Comparison of ENCODE assay signal across 24 cellular contexts in genomic region chr14:42633504-42634095, GRCh38.
"Had no signal": no experiment of that assay in that cellular context is flagged by ENCODE, and none has a peak within 500 bp of the region (broad histone marks: within the 10 kb centered on the region; RNA-seq: fewer than 3 reads in every experiment).

No MANE protein-coding gene starts in this region.

- H3K4me3 ChIP-seq: coronary artery, heart right ventricle, mucosa of descending colon, ovary, prostate gland, spleen, thoracic aorta had no signal

- DNase-seq: effector CD4-positive, alpha-beta T cell; endodermal cell; heart right ventricle; hypothalamus; islet precursor cell; mammary epithelial cell; mucosa of descending colon; naive thymus-derived CD8-positive, alpha-beta T cell; nucleus accumbens; ovary; spleen; stimulated activated CD4-positive, alpha-beta T cell treated with anti-CD3 and anti-CD28 coated beads, Interleukin-15, amount 100 ng/mL, for 24 hours; stimulated activated CD4-positive, alpha-beta T cell treated with anti-CD3 and anti-CD28 coated beads, Interleukin-1b, Interleukin-23, amount 100 ng/mL, for 48 hours; stimulated activated CD4-positive, alpha-beta T cell treated with anti-CD3 and anti-CD28 coated beads, Interleukin-4, amount 100 ng/mL, for 24 hours; trophoblast cell had no signal

- H3K4me1 Mint-ChIP-seq: naive thymus-derived CD8-positive, alpha-beta T cell; stimulated activated memory B cell treated with anti-CD40 and anti-IgM and Interleukin-4, amounts not matched to agents 10 μg/mL and 1 μg/mL and 100 μg/mL, for 72 hours had no signal

- H3K4me1 ChIP-seq: heart right ventricle, prostate gland, spleen had no signal

- H3K36me3 ChIP-seq: heart right ventricle, ovary, prostate gland, spleen, thoracic aorta had no signal

- FAIRE-seq: endothelial cell of umbilical vein, frontal cortex had no signal

- ATAC-seq: heart right ventricle; left lobe of liver; mucosa of descending colon; naive thymus-derived CD8-positive, alpha-beta T cell; sciatic nerve; stimulated activated memory B cell treated with anti-CD40 and anti-IgM and Interleukin-4, amounts not matched to agents 10 μg/mL and 1 μg/mL and 100 μg/mL, for 72 hours had no signal

- H3K4me3 Mint-ChIP-seq: endodermal cell; naive thymus-derived CD8-positive, alpha-beta T cell; stimulated activated memory B cell treated with anti-CD40 and anti-IgM and Interleukin-4, amounts not matched to agents 10 μg/mL and 1 μg/mL and 100 μg/mL, for 72 hours; stimulated activated naive CD8-positive, alpha-beta T cell treated with anti-CD3 and anti-CD28 coated beads, Interleukin-15, Interleukin-2, amounts not matched to agents 100 ng/mL and 50 ng/mL, for 24 hours had no signal

- H3K9me3 ChIP-seq: heart right ventricle, ovary, prostate gland, spleen, thoracic aorta had no signal

- H3K27ac Mint-ChIP-seq: endodermal cell; naive thymus-derived CD8-positive, alpha-beta T cell; stimulated activated memory B cell treated with anti-CD40 and anti-IgM and Interleukin-4, amounts not matched to agents 10 μg/mL and 1 μg/mL and 100 μg/mL, for 72 hours; stimulated activated naive CD8-positive, alpha-beta T cell treated with anti-CD3 and anti-CD28 coated beads, Interleukin-15, Interleukin-2, amounts not matched to agents 100 ng/mL and 50 ng/mL, for 24 hours had no signal

- H3K27me3 ChIP-seq: heart right ventricle, ovary, spleen had no signal

- H3K27me3 Mint-ChIP-seq: naive thymus-derived CD8-positive, alpha-beta T cell; stimulated activated memory B cell treated with anti-CD40 and anti-IgM and Interleukin-4, amounts not matched to agents 10 μg/mL and 1 μg/mL and 100 μg/mL, for 72 hours; stimulated activated naive CD8-positive, alpha-beta T cell treated with anti-CD3 and anti-CD28 coated beads, Interleukin-15, Interleukin-2, amounts not matched to agents 100 ng/mL and 50 ng/mL, for 24 hours had no signal

- H3K36me3 Mint-ChIP-seq: naive thymus-derived CD8-positive, alpha-beta T cell; stimulated activated memory B cell treated with anti-CD40 and anti-IgM and Interleukin-4, amounts not matched to agents 10 μg/mL and 1 μg/mL and 100 μg/mL, for 72 hours had no signal

- H3K9me3 Mint-ChIP-seq: endodermal cell; stimulated activated memory B cell treated with anti-CD40 and anti-IgM and Interleukin-4, amounts not matched to agents 10 μg/mL and 1 μg/mL and 100 μg/mL, for 72 hours had no signal

- H3K27ac ChIP-seq: coronary artery, heart right ventricle, ovary, prostate gland, spleen, thoracic aorta had no signal
